ENCODE assay signal across 17 cellular contexts in the genomic region with DNA sequence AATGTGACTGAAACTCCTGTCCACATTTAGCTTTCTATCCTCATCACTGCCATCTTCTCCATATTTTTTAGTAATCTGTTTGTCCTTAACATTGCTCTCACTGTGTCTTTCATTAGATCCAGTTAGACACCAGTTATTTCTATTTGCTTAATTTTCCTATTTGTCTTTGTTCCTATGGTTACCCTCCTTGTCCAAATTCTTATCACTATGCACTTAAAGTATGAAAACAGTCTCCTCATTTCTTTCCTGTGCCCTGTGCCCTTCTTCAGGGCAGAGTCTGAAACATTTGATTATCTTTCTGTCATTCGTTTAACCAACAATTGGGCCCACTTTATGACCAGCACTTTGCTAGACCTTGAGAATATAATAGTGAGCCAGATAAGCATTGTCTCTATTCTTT.
"Had no signal": no experiment of that assay in that cellular context is flagged by ENCODE, and none has a peak within 500 bp of the region (broad histone marks: within the 10 kb centered on the region; RNA-seq: fewer than 3 reads in every experiment).

No MANE protein-coding gene starts in this region.

- ATAC-seq: natural killer cell had no signal

- H3K9me3 Mint-ChIP-seq: endodermal cell, natural killer cell, neural crest cell had no signal

- FAIRE-seq: frontal cortex, islet of Langerhans had no signal

- H3K4me3 Mint-ChIP-seq: endodermal cell, natural killer cell, neural crest cell had no signal

- H3K27ac Mint-ChIP-seq: endodermal cell, natural killer cell had no signal

- DNase-seq: colonic mucosa; effector CD4-positive, alpha-beta T cell; endodermal cell; heart right ventricle; hypothalamus; kidney glomerular epithelial cell; mammary epithelial cell; natural killer cell; ovary; stimulated activated CD4-positive, alpha-beta T cell treated with anti-CD3 and anti-CD28 coated beads, Interleukin-2, amount 100 ng/mL, for 48 hours; stimulated activated naive CD8-positive, alpha-beta T cell treated with anti-CD3 and anti-CD28 coated beads, Interleukin-15, Interleukin-2, amounts not matched to agents 100 U/mL and 50 U/mL, for 24 hours; tibial artery; upper lobe of left lung; uterus had no signal
